ENCODE assay signal across 1 cellular context in the genomic region with DNA sequence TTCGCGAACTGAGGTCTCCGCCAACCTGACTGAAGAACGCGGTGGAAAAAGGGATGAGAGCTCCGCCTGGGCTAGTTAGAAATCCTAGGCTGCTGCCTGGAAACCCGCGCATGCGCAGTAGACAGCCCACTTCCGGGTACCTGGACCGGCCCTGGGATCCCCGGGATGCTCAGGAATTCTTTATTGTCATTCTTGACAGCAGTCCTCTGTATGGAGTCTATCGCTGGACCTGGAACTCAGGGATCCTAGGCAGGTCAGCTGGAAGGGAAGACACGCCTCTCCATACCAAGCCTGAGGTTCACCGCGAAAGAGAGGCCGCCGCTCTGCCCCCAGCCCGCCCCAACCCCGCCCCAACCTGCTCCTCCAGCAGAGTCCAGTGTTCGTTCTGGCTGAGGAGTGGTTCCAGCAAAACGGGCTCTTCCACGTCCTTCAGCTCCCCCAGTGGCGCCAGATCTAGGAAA.
TF ChIP-seq lines count a peak whose summit lies in the region.

No MANE protein-coding gene starts in this region.

TF ChIP-seq in WTC11, 78 proteins besides CTCF, POLR2A, EP300 and RAD21 (continued from another document):
- TF ChIP-seq, protein P1, sequence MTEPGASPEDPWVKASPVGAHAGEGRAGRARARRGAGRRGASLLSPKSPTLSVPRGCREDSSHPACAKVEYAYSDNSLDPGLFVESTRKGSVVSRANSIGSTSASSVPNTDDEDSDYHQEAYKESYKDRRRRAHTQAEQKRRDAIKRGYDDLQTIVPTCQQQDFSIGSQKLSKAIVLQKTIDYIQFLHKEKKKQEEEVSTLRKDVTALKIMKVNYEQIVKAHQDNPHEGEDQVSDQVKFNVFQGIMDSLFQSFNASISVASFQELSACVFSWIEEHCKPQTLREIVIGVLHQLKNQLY (CRISPR knock-in tag; IDR thresholded peaks at IDR 0.05) = no peak
- TF ChIP-seq, protein P2, sequence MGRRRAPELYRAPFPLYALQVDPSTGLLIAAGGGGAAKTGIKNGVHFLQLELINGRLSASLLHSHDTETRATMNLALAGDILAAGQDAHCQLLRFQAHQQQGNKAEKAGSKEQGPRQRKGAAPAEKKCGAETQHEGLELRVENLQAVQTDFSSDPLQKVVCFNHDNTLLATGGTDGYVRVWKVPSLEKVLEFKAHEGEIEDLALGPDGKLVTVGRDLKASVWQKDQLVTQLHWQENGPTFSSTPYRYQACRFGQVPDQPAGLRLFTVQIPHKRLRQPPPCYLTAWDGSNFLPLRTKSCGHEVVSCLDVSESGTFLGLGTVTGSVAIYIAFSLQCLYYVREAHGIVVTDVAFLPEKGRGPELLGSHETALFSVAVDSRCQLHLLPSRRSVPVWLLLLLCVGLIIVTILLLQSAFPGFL (CRISPR knock-in tag; IDR thresholded peaks at IDR 0.05; ENCODE audit: borderline replicate concordance) = no peak
- TF ChIP-seq RORB (CRISPR knock-in tag; IDR thresholded peaks at IDR 0.05) = no peak
- TF ChIP-seq, protein P3, sequence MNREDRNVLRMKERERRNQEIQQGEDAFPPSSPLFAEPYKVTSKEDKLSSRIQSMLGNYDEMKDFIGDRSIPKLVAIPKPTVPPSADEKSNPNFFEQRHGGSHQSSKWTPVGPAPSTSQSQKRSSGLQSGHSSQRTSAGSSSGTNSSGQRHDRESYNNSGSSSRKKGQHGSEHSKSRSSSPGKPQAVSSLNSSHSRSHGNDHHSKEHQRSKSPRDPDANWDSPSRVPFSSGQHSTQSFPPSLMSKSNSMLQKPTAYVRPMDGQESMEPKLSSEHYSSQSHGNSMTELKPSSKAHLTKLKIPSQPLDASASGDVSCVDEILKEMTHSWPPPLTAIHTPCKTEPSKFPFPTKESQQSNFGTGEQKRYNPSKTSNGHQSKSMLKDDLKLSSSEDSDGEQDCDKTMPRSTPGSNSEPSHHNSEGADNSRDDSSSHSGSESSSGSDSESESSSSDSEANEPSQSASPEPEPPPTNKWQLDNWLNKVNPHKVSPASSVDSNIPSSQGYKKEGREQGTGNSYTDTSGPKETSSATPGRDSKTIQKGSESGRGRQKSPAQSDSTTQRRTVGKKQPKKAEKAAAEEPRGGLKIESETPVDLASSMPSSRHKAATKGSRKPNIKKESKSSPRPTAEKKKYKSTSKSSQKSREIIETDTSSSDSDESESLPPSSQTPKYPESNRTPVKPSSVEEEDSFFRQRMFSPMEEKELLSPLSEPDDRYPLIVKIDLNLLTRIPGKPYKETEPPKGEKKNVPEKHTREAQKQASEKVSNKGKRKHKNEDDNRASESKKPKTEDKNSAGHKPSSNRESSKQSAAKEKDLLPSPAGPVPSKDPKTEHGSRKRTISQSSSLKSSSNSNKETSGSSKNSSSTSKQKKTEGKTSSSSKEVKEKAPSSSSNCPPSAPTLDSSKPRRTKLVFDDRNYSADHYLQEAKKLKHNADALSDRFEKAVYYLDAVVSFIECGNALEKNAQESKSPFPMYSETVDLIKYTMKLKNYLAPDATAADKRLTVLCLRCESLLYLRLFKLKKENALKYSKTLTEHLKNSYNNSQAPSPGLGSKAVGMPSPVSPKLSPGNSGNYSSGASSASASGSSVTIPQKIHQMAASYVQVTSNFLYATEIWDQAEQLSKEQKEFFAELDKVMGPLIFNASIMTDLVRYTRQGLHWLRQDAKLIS (CRISPR knock-in tag; IDR thresholded peaks at IDR 0.05; ENCODE audit: borderline replicate concordance) = no peak
- TF ChIP-seq, protein P4, sequence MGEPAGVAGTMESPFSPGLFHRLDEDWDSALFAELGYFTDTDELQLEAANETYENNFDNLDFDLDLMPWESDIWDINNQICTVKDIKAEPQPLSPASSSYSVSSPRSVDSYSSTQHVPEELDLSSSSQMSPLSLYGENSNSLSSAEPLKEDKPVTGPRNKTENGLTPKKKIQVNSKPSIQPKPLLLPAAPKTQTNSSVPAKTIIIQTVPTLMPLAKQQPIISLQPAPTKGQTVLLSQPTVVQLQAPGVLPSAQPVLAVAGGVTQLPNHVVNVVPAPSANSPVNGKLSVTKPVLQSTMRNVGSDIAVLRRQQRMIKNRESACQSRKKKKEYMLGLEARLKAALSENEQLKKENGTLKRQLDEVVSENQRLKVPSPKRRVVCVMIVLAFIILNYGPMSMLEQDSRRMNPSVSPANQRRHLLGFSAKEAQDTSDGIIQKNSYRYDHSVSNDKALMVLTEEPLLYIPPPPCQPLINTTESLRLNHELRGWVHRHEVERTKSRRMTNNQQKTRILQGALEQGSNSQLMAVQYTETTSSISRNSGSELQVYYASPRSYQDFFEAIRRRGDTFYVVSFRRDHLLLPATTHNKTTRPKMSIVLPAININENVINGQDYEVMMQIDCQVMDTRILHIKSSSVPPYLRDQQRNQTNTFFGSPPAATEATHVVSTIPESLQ (CRISPR knock-in tag; IDR thresholded peaks at IDR 0.05) = no peak
- TF ChIP-seq RELA (CRISPR knock-in tag; IDR thresholded peaks at IDR 0.05; ENCODE audit: borderline replicate concordance) = no peak
